ENCODE assay signal across 1 cellular context in genomic region chr1:19352839-19353238, GRCh38.
TF ChIP-seq lines count a peak whose summit lies in the region.

No MANE protein-coding gene starts in this region.

TF ChIP-seq in WTC11, 78 proteins besides CTCF, POLR2A, EP300 and RAD21:
- TF ChIP-seq ZNF219 (CRISPR knock-in tag; IDR thresholded peaks at IDR 0.05; ENCODE audit: borderline replicate concordance) (0 out of 2 replicates have a peak, but pooled peaks have one; percentile 47), ZSCAN18 (CRISPR knock-in tag; IDR thresholded peaks at IDR 0.05) (no peak)
